In the genomic region with DNA sequence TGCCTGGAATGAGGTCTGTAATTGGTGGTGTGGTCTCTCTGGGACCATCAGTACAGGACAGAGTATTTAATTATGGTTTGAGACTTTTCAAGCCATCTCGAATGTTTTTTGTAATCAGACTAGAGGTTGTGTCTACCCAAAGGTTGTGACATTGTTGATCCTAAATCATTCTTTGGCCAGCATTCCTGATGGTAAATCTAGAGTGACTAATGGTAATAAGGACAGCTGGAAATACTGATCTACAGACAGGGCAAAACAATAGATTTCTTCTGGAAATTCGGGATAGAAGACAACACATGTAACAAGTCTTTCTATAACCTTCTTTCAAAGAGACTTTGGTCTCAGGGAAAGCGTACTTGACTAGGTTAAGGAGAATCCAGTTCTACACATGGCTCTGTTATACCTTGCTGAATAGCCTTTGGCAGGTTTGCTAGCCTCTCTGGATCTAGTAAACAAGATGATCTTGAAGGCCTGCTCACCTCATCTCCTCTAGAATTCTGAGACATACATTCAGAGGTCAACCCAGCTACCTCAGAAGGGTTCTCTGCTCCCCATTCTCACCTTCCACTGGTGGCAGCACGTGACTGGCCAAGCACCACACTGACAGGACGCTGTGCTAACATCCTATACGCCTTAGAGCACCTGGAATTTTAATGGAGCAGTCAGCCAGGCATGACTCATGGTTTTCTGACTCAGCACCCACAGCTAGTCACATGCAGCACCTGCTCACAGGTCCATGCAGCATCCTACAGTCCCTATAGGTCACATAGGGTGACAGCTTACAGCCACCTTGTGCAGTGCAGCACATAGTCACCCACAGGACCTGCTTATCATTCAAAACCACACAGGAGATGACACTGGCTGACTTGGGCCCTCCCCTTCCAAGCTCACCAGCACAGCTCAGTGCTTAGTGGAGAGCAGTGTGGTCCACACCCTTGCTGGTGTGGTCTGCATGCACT, we compare ENCODE assay signal across 9 cellular contexts.
A peak's percentile ranks its signal among the peaks of the same experiment; 100 is the strongest.
DNase-seq lines count a peak whose midpoint lies in the region; ATAC-seq and TF ChIP-seq lines count a peak whose summit lies in the region.
"Had no signal": no experiment of that assay in that cellular context is flagged by ENCODE, and none has a peak within 500 bp of the region (broad histone marks: within the 10 kb centered on the region; RNA-seq: fewer than 3 reads in every experiment).

No MANE protein-coding gene starts in this region.

- H3K27ac ChIP-seq in RWPE1, result peak overlapping the region; percentile 15
- H3K27ac ChIP-seq: SK-N-MC had no signal

- POLR2A ChIA-PET in RWPE1 (lab: Yijun Ruan, JAX; ENCODE audit: low non-redundant PET), result no interaction called here

- TF ChIP-seq CTCF in RWPE1 (conservative IDR thresholded peaks at IDR 0.05; ENCODE audit: low read depth), result no peak

- no peak for TF ChIP-seq POLR2A in erythroblast (IDR thresholded peaks at IDR 0.05; ENCODE audit: low read length)

- CTCF ChIA-PET in RWPE1 (lab: Yijun Ruan, JAX), result no interaction called here

- ATAC-seq in GM18870 (IDR thresholded peaks at IDR 0.05; ENCODE audit: unreplicated experiment), result no peak
- no peak for ATAC-seq in HG02571 (IDR thresholded peaks at IDR 0.05; ENCODE audit: unreplicated experiment)

- DNase-seq in NCI-H2171 treated with DMSO at 0.1 percent for 48 hours (lab: John Stamatoyannopoulos, UW) (peak; percentile 22), NCI-H2171 (lab: John Stamatoyannopoulos, UW) (no peak), RWPE1 (ENCODE audit: low spot score) (peak; percentile 91), erythroblast (lab: John Stamatoyannopoulos, UW) (peak; percentile 80 to 88), UCSD-AML1 (lab: John Stamatoyannopoulos, UW; ENCODE audit: unreplicated experiment) (no peak)
- peak; percentile 4 to 19 for DNase-seq in stimulated activated CD8-positive, alpha-beta memory T cell treated with anti-CD3 and anti-CD28 coated beads, Interleukin-4, amount 100 ng/mL, for 4 hours (ENCODE audit: low read depth in 2 of 2, low spot score in 1 of 2)

Comparison
In these comparisons a context has a peak if more than half of its experiments do, and no peak if none do; other contexts are left out.
1. DNase-seq: peak in NCI-H2171 treated with DMSO at 0.1 percent for 48 hours (single experiment), RWPE1 (single experiment), erythroblast (2 of 2) and stimulated activated CD8-positive, alpha-beta memory T cell treated with anti-CD3 and anti-CD28 coated beads, Interleukin-4, amount 100 ng/mL, for 4 hours (2 of 2); none in NCI-H2171 (single experiment) and UCSD-AML1 (single experiment).